10 cellular contexts compared by ENCODE assay signal in genomic region chr9:6644346-6645152, GRCh38. TPM values are rescaled to one million over a fixed set of nuclear protein-coding genes. Genes with fewer than 3 reads are reported as not detected.
DNase-seq lines count a peak whose midpoint lies in the region; ATAC-seq, FAIRE-seq and TF ChIP-seq lines count a peak whose summit lies in the region.
"Had no signal": no experiment of that assay in that cellular context is flagged by ENCODE, and none has a peak within 500 bp of the region (broad histone marks: within the 10 kb centered on the region; RNA-seq: fewer than 3 reads in every experiment).

No MANE protein-coding gene starts in this region.

- no peak overlapping the region for H2AFZ ChIP-seq in fibroblast of lung (ENCODE audit: low read length)

- H3K4me1 ChIP-seq in fibroblast of lung (ENCODE audit: control insufficient read depth, extremely low read depth, insufficient read depth, low read length) (no peaks in the 10 kb centered on the region), sigmoid colon (peaks cover 0 to 22% (median 19%) of the 10 kb centered on the region in 4 donors)

- FAIRE-seq in GM18507 (lab: Jason Lieb, UNC), result peak; percentile 52

- H3K36me3 Mint-ChIP-seq in T-cell, result no peaks in the 10 kb centered on the region

- TF ChIP-seq POLR2A in sigmoid colon (IDR thresholded peaks at IDR 0.05), result no peak

- peaks cover 20 to 24% (median 24%) of the 10 kb centered on the region in 3 donors for H3K4me1 Mint-ChIP-seq in T-cell

- H3K9ac ChIP-seq in fibroblast of lung (ENCODE audit: insufficient read depth, low read length), result no peak overlapping the region

- peak overlapping the region; percentile 73 to 88 (median 76) for H3K4me3 Mint-ChIP-seq in T-cell

- TF ChIP-seq CTCF in fibroblast of lung (conservative IDR thresholded peaks at IDR 0.05 in 1 of 2, IDR thresholded peaks at IDR 0.05 in 1 of 2; ENCODE audit: low read depth in 1 of 2, low read length in 2 of 2), result no peak
- no peak for TF ChIP-seq CTCF in sigmoid colon (IDR thresholded peaks at IDR 0.05)

- DNase-seq in GM18507 (ENCODE audit: extremely low spot score, insufficient read length, low read depth), result no peak
- peak in 7 of 34 experiments; percentile 2 to 25 (median 5) for DNase-seq in T-cell
- DNase-seq in fibroblast of lung (ENCODE audit: low read depth in 2 of 2), result no peak
- no peak for DNase-seq in sigmoid colon
- DNase-seq in NCI-H146 treated with DMSO at 0.1 percent for 48 hours (lab: John Stamatoyannopoulos, UW; ENCODE audit: unreplicated experiment), result no peak
- DNase-seq in stimulated activated naive CD4-positive, alpha-beta T cell treated with Interleukin-2 at 50 U/mL for 16 hours (lab: John Stamatoyannopoulos, UW), result no peak
- DNase-seq in NCI-H2107 treated with DMSO at 0.1 percent for 48 hours (lab: John Stamatoyannopoulos, UW; ENCODE audit: unreplicated experiment), result no peak
- DNase-seq: NCI-H2107 had no signal

- H3K27me3 ChIP-seq in fibroblast of lung (ENCODE audit: control insufficient read depth, insufficient read depth, low read length) (peaks cover 41% of the 10 kb centered on the region), sigmoid colon (peaks cover 12 to 57% (median 40%) of the 10 kb centered on the region in 3 donors)

- H3K79me2 ChIP-seq in fibroblast of lung (ENCODE audit: control insufficient read depth, insufficient read depth, low read length), result no peaks in the 10 kb centered on the region

- H3K4me3 ChIP-seq in fibroblast of lung (replicated peaks in 1 of 4; ENCODE audit: control extremely low read depth in 1 of 4, insufficient read depth in 1 of 4, low read depth in 3 of 4, low read length in 4 of 4) (peak overlapping the region in 2 of 4 experiments; percentile 24 to 28), sigmoid colon (peak overlapping the region in 3 of 4 donors; percentile 35 to 46 (median 46))
- H3K4me3 ChIP-seq: lung had no signal

- intact Hi-C loops in sigmoid colon (cut with DNase I), result loop anchor here (10.0 kb wide), 1 partner anchor 60 kb away; no protein-coding TSS in a partner anchor

- TF ChIP-seq EP300 in sigmoid colon (IDR thresholded peaks at IDR 0.05), result no peak

- no peaks in the 10 kb centered on the region for H3K36me3 ChIP-seq in fibroblast of lung (ENCODE audit: control insufficient read depth, insufficient read depth, low read length)
- H3K36me3 ChIP-seq in sigmoid colon, result no peaks in the 10 kb centered on the region

- no peaks in the 10 kb centered on the region for H4K20me1 ChIP-seq in fibroblast of lung (ENCODE audit: control insufficient read depth, extremely low read depth, insufficient read depth, low read length)

- H3K27ac ChIP-seq in fibroblast of lung (ENCODE audit: insufficient read depth, low read length) (no peak overlapping the region), sigmoid colon (no peak overlapping the region)

- CTCF ChIA-PET in T-cell (lab: Charles Lee), result interaction anchor here in 1 of 2 donors (0.6 kb wide), 2 partner anchors 47 to 212 kb away, joined by 3 to 4 read pairs; no protein-coding TSS in a partner anchor

- H3K9me3 ChIP-seq in fibroblast of lung (ENCODE audit: control insufficient read depth, insufficient read depth, low read depth, low read length) (no peaks in the 10 kb centered on the region), sigmoid colon (no peaks in the 10 kb centered on the region)

- peak overlapping the region in 1 of 2 donors; percentile 76 for H3K27ac Mint-ChIP-seq in T-cell

- no peak for ATAC-seq in T-cell (replicated peaks in 1 of 4)
- ATAC-seq in HG03039 (IDR thresholded peaks at IDR 0.05; ENCODE audit: unreplicated experiment), result no peak

- peaks cover 55 to 69% of the 10 kb centered on the region in 2 donors for H3K27me3 Mint-ChIP-seq in T-cell

- H3K9me3 Mint-ChIP-seq in T-cell, result no peaks in the 10 kb centered on the region

- WGBS in sigmoid colon, 2 donors, result 6 to 19% methylated on average over 33 of the region's 33 CpGs

- H3K4me2 ChIP-seq in fibroblast of lung (ENCODE audit: extremely low read depth, insufficient read depth, low read length), result peak overlapping the region; percentile 35

- POLR2A ChIA-PET in T-cell (lab: Charles Lee), result interaction anchor here in 1 of 2 donors (0.5 to 0.7 kb wide), 2 partner anchors 20 to 110 kb away, joined by 7 to 8 read pairs; no protein-coding TSS in a partner anchor

RNA-seq across cellular contexts. Expression of gene GLDC, which starts 1.0 kb away (rescaled TPM):
- total RNA-seq in T-cell, result under 1 TPM; 0.21 to 0.79 (median 0.70) TPM
- 0.51 and 0.83 TPM in 2 replicates for total RNA-seq in fibroblast of lung
- 0.45 and 0.73 TPM in 2 replicates for polyA plus RNA-seq in fibroblast of lung
- 0.75 and 0.78 TPM in 2 replicates for polyA plus RNA-seq in fibroblast of lung (2012)
- 0.82 TPM in 1 of 2 replicates, not detected in the other for polyA minus RNA-seq in fibroblast of lung (ENCODE audit: low replicate concordance)
- total RNA-seq in sigmoid colon, result 1 to 10 TPM in 1 of 4 donors, not detected in 3; 1.2 TPM
- polyA plus RNA-seq in sigmoid colon, result 1 to 10 TPM in 1 of 3 donors, under 1 TPM in 1, not detected in 1; 0.51 to 1.8 TPM
